ENCODE assay signal across 31 cellular contexts in genomic region chr14:66426451-66426850, GRCh38. TPM values are rescaled to one million over a fixed set of nuclear protein-coding genes. Genes with fewer than 3 reads are reported as not detected.
"Had no signal": no experiment of that assay in that cellular context is flagged by ENCODE, and none has a peak within 500 bp of the region (broad histone marks: within the 10 kb centered on the region; RNA-seq: fewer than 3 reads in every experiment).

No MANE protein-coding gene starts in this region.

- H3K4me2 ChIP-seq: KMS-11 had no signal

- H3K27me3 Mint-ChIP-seq: activated B cell treated with CpG ODN at 0.5 μM for 24 hours; activated CD4-positive, alpha-beta memory T cell treated with anti-CD3 and anti-CD28 coated beads, Interleukin-2, amount 10 ng/mL, durations not matched to agents 7 days and 5 days; activated naive CD8-positive, alpha-beta T cell; activated T-helper 17 cell treated with anti-CD3 and anti-CD28 coated beads, Interleukin-2, amount 50 U/mL, for 72 hours; T-cell had no signal

- H3K9me3 Mint-ChIP-seq: activated B cell treated with CpG ODN at 0.5 μM for 24 hours; activated CD4-positive, alpha-beta memory T cell treated with anti-CD3 and anti-CD28 coated beads, Interleukin-2, amount 10 ng/mL, durations not matched to agents 7 days and 5 days; activated CD4-positive, alpha-beta T cell treated with anti-CD3 and anti-CD28 coated beads, Interleukin-2, amount 10 ng/mL, durations not matched to agents 24 days and 14 days; activated naive CD4-positive, alpha-beta T cell treated with anti-CD3 and anti-CD28 coated beads for 36 hours; activated T-helper 17 cell treated with anti-CD3 and anti-CD28 coated beads, Interleukin-2, amount 50 U/mL, for 72 hours; brain; T-cell had no signal

- H3K27ac Mint-ChIP-seq: activated B cell treated with CpG ODN at 0.5 μM for 24 hours; activated CD4-positive, alpha-beta memory T cell treated with anti-CD3 and anti-CD28 coated beads, Interleukin-2, amount 10 ng/mL, durations not matched to agents 7 days and 5 days; activated CD4-positive, alpha-beta T cell treated with anti-CD3 and anti-CD28 coated beads, Interleukin-2, amount 10 ng/mL, durations not matched to agents 24 days and 14 days; activated naive CD4-positive, alpha-beta T cell treated with anti-CD3 and anti-CD28 coated beads for 36 hours; activated naive CD8-positive, alpha-beta T cell; activated T-helper 17 cell treated with anti-CD3 and anti-CD28 coated beads, Interleukin-2, amount 50 U/mL, for 72 hours; brain; T-cell had no signal

- H3K36me3 Mint-ChIP-seq: brain had no signal

- H3K27ac ChIP-seq: KMS-11, SJCRH30 had no signal

- H3K4me1 ChIP-seq: SJCRH30 had no signal

- H3K9me3 ChIP-seq: SJCRH30 had no signal

- H3K4me3 ChIP-seq: SJCRH30 had no signal

- H3K27me3 ChIP-seq: SJCRH30 had no signal

- H3K4me1 Mint-ChIP-seq: activated B cell treated with CpG ODN at 0.5 μM for 24 hours; activated CD4-positive, alpha-beta memory T cell treated with anti-CD3 and anti-CD28 coated beads, Interleukin-2, amount 10 ng/mL, durations not matched to agents 7 days and 5 days; activated CD4-positive, alpha-beta T cell treated with anti-CD3 and anti-CD28 coated beads, Interleukin-2, amount 10 ng/mL, durations not matched to agents 24 days and 14 days; activated T-helper 17 cell treated with anti-CD3 and anti-CD28 coated beads, Interleukin-2, amount 50 U/mL, for 72 hours; brain; T-cell had no signal

- ATAC-seq: activated T-helper 17 cell treated with anti-CD3 and anti-CD28 coated beads, Interleukin-2, amount 50 U/mL, for 72 hours; T-cell had no signal

- DNase-seq: activated B cell treated with CpG ODN at 0.5 μM for 24 hours; activated CD4-positive, alpha-beta memory T cell treated with anti-CD3 and anti-CD28 coated beads, Interleukin-2, amount 10 ng/mL, durations not matched to agents 7 days and 5 days; activated CD4-positive, alpha-beta T cell treated with anti-CD3 and anti-CD28 coated beads for 1 hour; activated CD4-positive, alpha-beta T cell treated with anti-CD3 and anti-CD28 coated beads, Interleukin-2, amount 10 ng/mL, durations not matched to agents 24 days and 14 days; activated gamma-delta T cell; activated naive CD4-positive, alpha-beta T cell treated with anti-CD3 and anti-CD28 coated beads for 36 hours; activated T-cell treated with anti-CD3 and anti-CD28 coated beads for 4 hours; activated T-cell treated with anti-CD3 and anti-CD28 coated beads, Interleukin-2, amount 50 U/mL, for 48 hours; amygdala; NCI-H1092; NCI-H1694; NCI-H2029; NCI-H2107; NCI-H2171 treated with DMSO at 0.1 percent for 48 hours; NCI-H226; NCI-H526 treated with DMSO at 0.1 percent for 48 hours; NCI-H82; SJCRH30; T-cell; T-helper 2 cell; T1000 had no signal

- H3K4me3 Mint-ChIP-seq: activated B cell treated with CpG ODN at 0.5 μM for 24 hours; activated CD4-positive, alpha-beta memory T cell treated with anti-CD3 and anti-CD28 coated beads, Interleukin-2, amount 10 ng/mL, durations not matched to agents 7 days and 5 days; activated CD4-positive, alpha-beta T cell treated with anti-CD3 and anti-CD28 coated beads, Interleukin-2, amount 10 ng/mL, durations not matched to agents 24 days and 14 days; activated naive CD4-positive, alpha-beta T cell treated with anti-CD3 and anti-CD28 coated beads for 36 hours; activated naive CD8-positive, alpha-beta T cell; activated T-helper 17 cell treated with anti-CD3 and anti-CD28 coated beads, Interleukin-2, amount 50 U/mL, for 72 hours; brain; T-cell had no signal

- H3K36me3 ChIP-seq: SJCRH30 had no signal

RNA-seq across cellular contexts. Expression of gene CCDC196, which starts 59.7 kb away (rescaled TPM):
- total RNA-seq: activated B cell treated with CpG ODN at 0.5 μM for 24 hours; activated CD4-positive, alpha-beta memory T cell treated with anti-CD3 and anti-CD28 coated beads, Interleukin-2, amount 10 ng/mL, durations not matched to agents 7 days and 5 days; activated CD4-positive, alpha-beta T cell treated with anti-CD3 and anti-CD28 coated beads, Interleukin-2, amount 10 ng/mL, durations not matched to agents 24 days and 14 days; activated CD8-positive, alpha-beta memory T cell treated with anti-CD3 and anti-CD28 coated beads for 36 hours; activated naive CD4-positive, alpha-beta T cell treated with anti-CD3 and anti-CD28 coated beads for 36 hours; activated T-helper 17 cell treated with anti-CD3 and anti-CD28 coated beads, Interleukin-2, amount 50 U/mL, for 72 hours; astrocyte; MCF 10A; NCI-H460; OCI-LY7; RPMI7951; SJCRH30; T-cell had no signal
